In the genomic region with DNA sequence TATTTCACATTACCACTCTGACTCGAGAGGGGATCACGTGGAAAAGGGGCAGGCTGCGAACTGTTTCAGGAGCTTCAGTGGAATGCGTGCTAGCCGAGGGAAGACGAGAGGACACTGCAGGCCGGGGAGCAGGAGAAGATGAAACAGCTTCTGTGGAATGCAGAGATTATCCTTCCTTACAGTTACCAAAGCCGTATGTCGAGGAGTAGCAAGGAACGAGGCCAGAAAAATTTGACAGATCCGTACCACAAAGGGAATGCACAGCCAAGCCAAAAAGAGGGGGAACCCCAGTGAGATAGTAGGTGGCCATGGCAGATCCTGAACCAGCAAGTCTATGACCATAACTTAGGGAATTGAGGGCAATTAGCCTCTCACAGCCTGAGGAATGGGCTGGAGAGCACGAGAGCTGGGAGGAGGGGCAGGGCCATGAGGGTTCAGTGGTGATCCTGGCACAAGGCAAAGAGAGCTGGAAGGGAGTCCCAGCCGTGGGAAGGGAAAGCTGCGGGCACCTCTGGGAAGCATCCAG, we compare ENCODE assay signal across 1 cellular context.
TF ChIP-seq lines count a peak whose summit lies in the region.

No MANE protein-coding gene starts in this region.

TF ChIP-seq in H1, 55 proteins besides CTCF, POLR2A, EP300 and RAD21:
- TF ChIP-seq CBX5 (IDR thresholded peaks at IDR 0.05; ENCODE audit: low read depth, low read length) (no peak), SUZ12 (IDR thresholded peaks at IDR 0.05; ENCODE audit: low read length) (no peak), KDM1A (IDR thresholded peaks at IDR 0.05; ENCODE audit: borderline replicate concordance, low read length) (no peak), SAP30 (IDR thresholded peaks at IDR 0.05; ENCODE audit: insufficient read depth, insufficient replicate concordance, low read length) (no peak)
